In genomic region chr22:43497956-43498855, GRCh38 we compare ENCODE assay signal across 25 cellular contexts.
A peak's percentile ranks its signal among the peaks of the same experiment; 100 is the strongest.
DNase-seq lines count a peak whose midpoint lies in the region; FAIRE-seq and TF ChIP-seq lines count a peak whose summit lies in the region.
"Had no signal": no experiment of that assay in that cellular context is flagged by ENCODE, and none has a peak within 500 bp of the region (broad histone marks: within the 10 kb centered on the region; RNA-seq: fewer than 3 reads in every experiment).

No MANE protein-coding gene starts in this region.

- no peaks in the 10 kb centered on the region for H4K20me1 ChIP-seq in osteoblast (ENCODE audit: insufficient read depth, low read length)
- H4K20me1 ChIP-seq: BLaER1 had no signal

- H3K9ac ChIP-seq in kidney (ENCODE audit: low read length in 2 of 2) = no peak overlapping the region
- H3K9ac ChIP-seq: BLaER1 had no signal

- no peak for FAIRE-seq in kidney (lab: Jason Lieb, UNC)
- FAIRE-seq: A204.1, GM12878, GM12892, GM18507 had no signal

- no peak overlapping the region for H2AFZ ChIP-seq in osteoblast (ENCODE audit: low read length)

- TF ChIP-seq CTCF in kidney (IDR thresholded peaks at IDR 0.05; ENCODE audit: borderline replicate concordance, extremely low read depth, insufficient read depth) (no peak), osteoblast (IDR thresholded peaks at IDR 0.05; ENCODE audit: extremely low read depth, low read depth, low read length) (no peak)

- H3K4me3 ChIP-seq in kidney (ENCODE audit: low read length in 2 of 2) (no peak overlapping the region), osteoblast (ENCODE audit: insufficient read depth, low read length) (no peak overlapping the region)
- H3K4me3 ChIP-seq: BLaER1, GM12878 had no signal

- DNase-seq in kidney = peak; percentile 58
- DNase-seq in osteoblast (ENCODE audit: insufficient read length, low spot score, missing footprints) = peak; percentile 73
- no peak for DNase-seq in NK-92 (lab: John Stamatoyannopoulos, UW; ENCODE audit: unreplicated experiment)
- DNase-seq in GM19240 (ENCODE audit: insufficient read length, low spot score) = no peak
- DNase-seq in NAMALWA (ENCODE audit: low spot score) = no peak
- DNase-seq: 8988T; ACHN; BE2C; C1 segment of cervical spinal cord; CD4-positive, alpha-beta memory T cell; CD4-positive, CD25-positive, alpha-beta regulatory T cell; CD8-positive, alpha-beta memory T cell; COR-L47; DMS 273 treated with DMSO at 0.1 percent for 48 hours; DMS153; DMS53; DMS79; DND-41; EL; GDM1 had no signal

- no peaks in the 10 kb centered on the region for H3K27me3 ChIP-seq in osteoblast (ENCODE audit: insufficient read depth, low read length)
- H3K27me3 ChIP-seq: BE2C, BLaER1 had no signal

- H3K79me2 ChIP-seq in osteoblast (ENCODE audit: insufficient read depth, low read length) = no peaks in the 10 kb centered on the region

- H3K36me3 ChIP-seq in kidney (ENCODE audit: control insufficient read depth in 1 of 2, insufficient read depth in 2 of 2, low read length in 2 of 2) (no peaks in the 10 kb centered on the region), osteoblast (ENCODE audit: insufficient read depth, low read length) (no peaks in the 10 kb centered on the region)
- H3K36me3 ChIP-seq: BE2C, BLaER1 had no signal

- H3K4me1 ChIP-seq in kidney (ENCODE audit: control insufficient read depth in 1 of 2, insufficient read depth in 1 of 2, low read depth in 1 of 2, low read length in 2 of 2) (no peaks in the 10 kb centered on the region), osteoblast (ENCODE audit: insufficient read depth, low read length) (no peaks in the 10 kb centered on the region)
- H3K4me1 ChIP-seq: BE2C, BLaER1 had no signal

- H3K27ac ChIP-seq in kidney (ENCODE audit: low read depth in 2 of 2, low read length in 2 of 2) = no peak overlapping the region
- no peak overlapping the region for H3K27ac ChIP-seq in osteoblast (ENCODE audit: low read depth, low read length)
- H3K27ac ChIP-seq: BLaER1 had no signal

- intact Hi-C loops in kidney (cut with DNase I) = no loop called here

- H3K4me2 ChIP-seq in osteoblast (ENCODE audit: insufficient read depth, low read length) = no peak overlapping the region
- H3K4me2 ChIP-seq: BLaER1 had no signal

- no peaks in the 10 kb centered on the region for H3K9me3 ChIP-seq in kidney (ENCODE audit: control insufficient read depth in 1 of 2, low read length in 2 of 2)
- no peaks in the 10 kb centered on the region for H3K9me3 ChIP-seq in osteoblast (ENCODE audit: low read depth, low read length)
- H3K9me3 ChIP-seq: BE2C, BLaER1 had no signal

Comparison
In these comparisons a context has a peak if more than half of its experiments do, and no peak if none do; other contexts are left out.
1. DNase-seq: peak in kidney (single experiment) and osteoblast (single experiment); none in NK-92 (single experiment), GM19240 (single experiment) and NAMALWA (single experiment).